17 cellular contexts compared by ENCODE assay signal in genomic region chr21:22063140-22063539, GRCh38.
"Had no signal": no experiment of that assay in that cellular context is flagged by ENCODE, and none has a peak within 500 bp of the region (broad histone marks: within the 10 kb centered on the region; RNA-seq: fewer than 3 reads in every experiment).

No MANE protein-coding gene starts in this region.

- H3K4me1 ChIP-seq: esophagus muscularis mucosa, gastrocnemius medialis, heart right ventricle, left ventricle myocardium inferior, right atrium auricular region, tibial artery, upper lobe of right lung, vagina had no signal

- ATAC-seq: effector memory CD8-positive, alpha-beta T cell; gastrocnemius medialis; heart right ventricle; naive thymus-derived CD8-positive, alpha-beta T cell; stimulated activated effector memory CD8-positive, alpha-beta T cell treated with anti-CD3 and anti-CD28 coated beads, Interleukin-12 subunit alpha, Interleukin-12 subunit beta, amount 100 ng/mL, for 72 hours; upper lobe of right lung had no signal

- H3K9me3 ChIP-seq: esophagus muscularis mucosa, gastrocnemius medialis, right atrium auricular region, tibial artery, upper lobe of right lung, vagina had no signal

- H3K27me3 ChIP-seq: esophagus muscularis mucosa, gastrocnemius medialis, heart right ventricle, right atrium auricular region, tibial artery, upper lobe of right lung, vagina had no signal

- H3K27ac ChIP-seq: epithelial cell of prostate, esophagus muscularis mucosa, gastrocnemius medialis, heart right ventricle, left ventricle myocardium inferior, right atrium auricular region, tibial artery, upper lobe of right lung, vagina had no signal

- DNase-seq: effector memory CD8-positive, alpha-beta T cell; gastrocnemius medialis; heart right ventricle; islet precursor cell; left ventricle myocardium inferior; mesenchymal stem cell; naive thymus-derived CD8-positive, alpha-beta T cell; stimulated activated CD4-positive, alpha-beta T cell treated with anti-CD3 and anti-CD28 coated beads, Interleukin-4, amount 100 ng/mL, for 1 hour; stimulated activated CD8-positive, alpha-beta memory T cell treated with anti-CD3 and anti-CD28 coated beads, Interleukin-4, amount 100 ng/mL, for 48 hours; tibial artery; upper lobe of right lung had no signal

- H3K4me3 ChIP-seq: esophagus muscularis mucosa, gastrocnemius medialis, heart right ventricle, left ventricle myocardium inferior, lung, right atrium auricular region, tibial artery, upper lobe of right lung, vagina had no signal

- H3K36me3 ChIP-seq: esophagus muscularis mucosa, gastrocnemius medialis, heart right ventricle, left ventricle myocardium inferior, right atrium auricular region, tibial artery, upper lobe of right lung, vagina had no signal
